ENCODE assay signal across 10 cellular contexts in genomic region chr1:197481101-197481500, GRCh38.
DNase-seq lines count a peak whose midpoint lies in the region; ATAC-seq and TF ChIP-seq lines count a peak whose summit lies in the region.
"Had no signal": no experiment of that assay in that cellular context is flagged by ENCODE, and none has a peak within 500 bp of the region (broad histone marks: within the 10 kb centered on the region; RNA-seq: fewer than 3 reads in every experiment).

No MANE protein-coding gene starts in this region.

- CTCF ChIA-PET in activated CD8-positive, alpha-beta T cell treated with anti-CD3 and anti-CD28 coated beads, Interleukin-2, amount 10 ng/mL, durations not matched to agents 7 days and 5 days (lab: Charles Lee) = no interaction called here

- no peaks in the 10 kb centered on the region for H3K36me3 Mint-ChIP-seq in activated CD8-positive, alpha-beta T cell treated with anti-CD3 and anti-CD28 coated beads, Interleukin-2, amount 10 ng/mL, durations not matched to agents 7 days and 5 days (ENCODE audit: low read depth)
- no peaks in the 10 kb centered on the region for H3K36me3 Mint-ChIP-seq in stimulated activated effector memory CD8-positive, alpha-beta T cell treated with anti-CD3 and anti-CD28 coated beads, Interleukin-12 subunit alpha, Interleukin-12 subunit beta, amount 100 ng/mL, for 72 hours

- no peaks in the 10 kb centered on the region for H3K27me3 ChIP-seq in right atrium auricular region

- H3K4me3 Mint-ChIP-seq in activated CD8-positive, alpha-beta T cell treated with anti-CD3 and anti-CD28 coated beads, Interleukin-2, amount 10 ng/mL, durations not matched to agents 7 days and 5 days = peak overlapping the region; percentile 53
- H3K4me3 Mint-ChIP-seq in stimulated activated effector memory CD8-positive, alpha-beta T cell treated with anti-CD3 and anti-CD28 coated beads, Interleukin-12 subunit alpha, Interleukin-12 subunit beta, amount 100 ng/mL, for 72 hours = no peak overlapping the region

- H3K36me3 ChIP-seq in right atrium auricular region = no peaks in the 10 kb centered on the region
- H3K36me3 ChIP-seq: lower lobe of right lung had no signal

- no peaks in the 10 kb centered on the region for H3K4me1 ChIP-seq in right atrium auricular region
- H3K4me1 ChIP-seq: lower lobe of right lung had no signal

- no peaks in the 10 kb centered on the region for H3K9me3 Mint-ChIP-seq in activated CD8-positive, alpha-beta T cell treated with anti-CD3 and anti-CD28 coated beads, Interleukin-2, amount 10 ng/mL, durations not matched to agents 7 days and 5 days (ENCODE audit: insufficient read depth)
- H3K9me3 Mint-ChIP-seq in stimulated activated effector memory CD8-positive, alpha-beta T cell treated with anti-CD3 and anti-CD28 coated beads, Interleukin-12 subunit alpha, Interleukin-12 subunit beta, amount 100 ng/mL, for 72 hours = no peaks in the 10 kb centered on the region

- no peak for DNase-seq in Right ventricle myocardium inferior (ENCODE audit: missing footprints)
- no peak for DNase-seq in right atrium auricular region (ENCODE audit: low spot score)
- DNase-seq in activated CD8-positive, alpha-beta T cell treated with anti-CD3 and anti-CD28 coated beads, Interleukin-2, amount 10 ng/mL, durations not matched to agents 7 days and 5 days = peak; percentile 66
- no peak for DNase-seq in stimulated activated effector memory CD8-positive, alpha-beta T cell treated with anti-CD3 and anti-CD28 coated beads, Interleukin-12 subunit alpha, Interleukin-12 subunit beta, amount 100 ng/mL, for 72 hours (ENCODE audit: low spot score in 2 of 2)
- no peak for DNase-seq in GM13977 (ENCODE audit: low spot score)
- DNase-seq: Calu3, lower lobe of right lung had no signal

- POLR2A ChIA-PET in activated CD8-positive, alpha-beta T cell treated with anti-CD3 and anti-CD28 coated beads, Interleukin-2, amount 10 ng/mL, durations not matched to agents 7 days and 5 days (lab: Charles Lee) = no interaction called here

- H3K27me3 Mint-ChIP-seq in activated CD8-positive, alpha-beta T cell treated with anti-CD3 and anti-CD28 coated beads, Interleukin-2, amount 10 ng/mL, durations not matched to agents 7 days and 5 days (ENCODE audit: low read depth) = peaks cover 8% of the 10 kb centered on the region

- ATAC-seq in Right ventricle myocardium inferior (peak; percentile 71), HG03159 (IDR thresholded peaks at IDR 0.05; ENCODE audit: unreplicated experiment) (peak; percentile 40), GM21390 (IDR thresholded peaks at IDR 0.05; ENCODE audit: unreplicated experiment) (no peak), GM21526 (IDR thresholded peaks at IDR 0.05; ENCODE audit: low FRiP score, unreplicated experiment) (no peak)
- peak; percentile 95 for ATAC-seq in activated CD8-positive, alpha-beta T cell treated with anti-CD3 and anti-CD28 coated beads, Interleukin-2, amount 10 ng/mL, durations not matched to agents 7 days and 5 days
- ATAC-seq in stimulated activated effector memory CD8-positive, alpha-beta T cell treated with anti-CD3 and anti-CD28 coated beads, Interleukin-12 subunit alpha, Interleukin-12 subunit beta, amount 100 ng/mL, for 72 hours = peak; percentile 85

- intact Hi-C loops in Right ventricle myocardium inferior (cut with DNase I) = no loop called here

- no peak for TF ChIP-seq CTCF in right atrium auricular region (IDR thresholded peaks at IDR 0.05)
- TF ChIP-seq CTCF in GM13977 (IDR thresholded peaks at IDR 0.05; ENCODE audit: extremely low read depth, insufficient read depth, missing control alignments) = no peak

- no peak overlapping the region for H3K4me3 ChIP-seq in right atrium auricular region
- H3K4me3 ChIP-seq: lower lobe of right lung had no signal

- H3K4me1 Mint-ChIP-seq in activated CD8-positive, alpha-beta T cell treated with anti-CD3 and anti-CD28 coated beads, Interleukin-2, amount 10 ng/mL, durations not matched to agents 7 days and 5 days (ENCODE audit: low read depth) = peaks cover 13% of the 10 kb centered on the region
- H3K4me1 Mint-ChIP-seq in stimulated activated effector memory CD8-positive, alpha-beta T cell treated with anti-CD3 and anti-CD28 coated beads, Interleukin-12 subunit alpha, Interleukin-12 subunit beta, amount 100 ng/mL, for 72 hours = peaks cover 6% of the 10 kb centered on the region

- no peaks in the 10 kb centered on the region for H3K9me3 ChIP-seq in right atrium auricular region
- H3K9me3 ChIP-seq: lower lobe of right lung had no signal

- H3K27ac Mint-ChIP-seq in activated CD8-positive, alpha-beta T cell treated with anti-CD3 and anti-CD28 coated beads, Interleukin-2, amount 10 ng/mL, durations not matched to agents 7 days and 5 days = peak overlapping the region; percentile 84
- no peak overlapping the region for H3K27ac Mint-ChIP-seq in stimulated activated effector memory CD8-positive, alpha-beta T cell treated with anti-CD3 and anti-CD28 coated beads, Interleukin-12 subunit alpha, Interleukin-12 subunit beta, amount 100 ng/mL, for 72 hours

- in situ Hi-C loops in GM13977 (cut with MboI; ENCODE audit: low pct_unique_long_range_greater_than_20kb, low sequenced_read_pairs, unreplicated experiment) = no loop called here

- H3K27ac ChIP-seq in right atrium auricular region = no peak overlapping the region
- H3K27ac ChIP-seq: lower lobe of right lung had no signal

Comparison
In these comparisons a context has a peak if more than half of its experiments do, and no peak if none do; other contexts are left out.
1. ATAC-seq: peak in Right ventricle myocardium inferior (single experiment), HG03159 (single experiment), activated CD8-positive, alpha-beta T cell treated with anti-CD3 and anti-CD28 coated beads, Interleukin-2, amount 10 ng/mL, durations not matched to agents 7 days and 5 days (single experiment) and stimulated activated effector memory CD8-positive, alpha-beta T cell treated with anti-CD3 and anti-CD28 coated beads, Interleukin-12 subunit alpha, Interleukin-12 subunit beta, amount 100 ng/mL, for 72 hours (single experiment); none in GM21390 (single experiment) and GM21526 (single experiment).